Comparison of ENCODE assay signal across 23 cellular contexts in the genomic region with DNA sequence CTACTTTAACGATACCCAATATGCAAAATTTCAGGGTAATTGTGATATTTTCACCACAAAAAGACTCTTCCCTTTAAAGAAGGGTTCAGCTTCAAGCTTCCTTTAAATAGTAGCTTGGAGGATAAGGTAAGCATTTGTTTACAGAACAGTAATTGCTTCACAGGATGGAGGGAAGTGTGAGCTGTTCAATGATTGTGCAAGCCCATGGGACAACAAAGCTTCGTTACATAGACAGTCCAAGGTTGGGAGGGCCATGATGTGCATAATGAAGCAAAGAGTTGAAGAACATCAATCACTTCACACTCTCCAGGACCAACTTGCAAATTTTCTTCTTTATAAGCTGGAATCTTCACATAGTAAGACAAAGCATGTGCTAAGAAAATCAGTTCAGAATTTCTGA.
"Had no signal": no experiment of that assay in that cellular context is flagged by ENCODE, and none has a peak within 500 bp of the region (broad histone marks: within the 10 kb centered on the region; RNA-seq: fewer than 3 reads in every experiment).

No MANE protein-coding gene starts in this region.

- ATAC-seq: body of pancreas; effector memory CD8-positive, alpha-beta T cell; left ventricle myocardium superior; natural killer cell treated with Interleukin-12 subunit alpha and Interleukin-12 subunit beta and Interleukin-15 and Interleukin-18, amount 100 ng/mL, for 72 hours had no signal

- H3K4me1 ChIP-seq: body of pancreas, right atrium auricular region, tibial nerve, vagina had no signal

- H3K9me3 ChIP-seq: body of pancreas, vagina had no signal

- H3K27me3 ChIP-seq: body of pancreas, right atrium auricular region, tibial nerve, vagina had no signal

- H3K27ac ChIP-seq: body of pancreas, right atrium auricular region, skin epidermis, tibial nerve, vagina had no signal

- DNase-seq: activated CD4-positive, alpha-beta T cell treated with anti-CD3 and anti-CD28 coated beads, Interleukin-2, amount 10 ng/mL, durations not matched to agents 7 days and 5 days; activated CD4-positive, CD25-positive, alpha-beta regulatory T cell; activated CD8-positive, alpha-beta memory T cell treated with anti-CD3 and anti-CD28 coated beads, Interleukin-2, amount 50 U/mL, for 48 hours; activated gamma-delta T cell treated with Interleukin-2 at 50 U/mL for 16 hours; amygdala; body of pancreas; central memory CD4-positive, alpha-beta T cell; effector memory CD8-positive, alpha-beta T cell; erythroblast; kidney glomerular epithelial cell; left ventricle myocardium superior; nucleus accumbens; posterior cingulate gyrus; stimulated activated CD4-positive, alpha-beta T cell treated with anti-CD3 and anti-CD28 coated beads, Interleukin-15, amount 100 ng/mL, for 24 hours; stimulated activated CD4-positive, alpha-beta T cell treated with anti-CD3 and anti-CD28 coated beads, Interleukin-4, amount 100 ng/mL, for 24 hours; stimulated activated naive CD4-positive, alpha-beta T cell; T-helper 2 cell had no signal

- FAIRE-seq: TTC549 had no signal

- H3K4me3 ChIP-seq: body of pancreas, right atrium auricular region, skin epidermis, tibial nerve, vagina had no signal

- H3K36me3 ChIP-seq: right atrium auricular region, tibial nerve, vagina had no signal
